Comparison of ENCODE assay signal across 15 cellular contexts in genomic region chr6:16621002-16621401, GRCh38.
"Had no signal": no experiment of that assay in that cellular context is flagged by ENCODE, and none has a peak within 500 bp of the region (broad histone marks: within the 10 kb centered on the region; RNA-seq: fewer than 3 reads in every experiment).

No MANE protein-coding gene starts in this region.

- H3K27ac Mint-ChIP-seq: activated naive CD8-positive, alpha-beta T cell treated with anti-CD3 and anti-CD28 coated beads for 36 hours had no signal

- H3K4me3 ChIP-seq: heart left ventricle, mucosa of descending colon, prostate gland, right lobe of liver, upper lobe of left lung had no signal

- ATAC-seq: heart left ventricle; mucosa of descending colon; naive thymus-derived CD8-positive, alpha-beta T cell; right lobe of liver; stimulated activated naive CD8-positive, alpha-beta T cell treated with anti-CD3 and anti-CD28 coated beads, Interleukin-15, Interleukin-2, amounts not matched to agents 100 U/mL and 50 U/mL, for 24 hours had no signal

- H3K27me3 Mint-ChIP-seq: activated naive CD8-positive, alpha-beta T cell treated with anti-CD3 and anti-CD28 coated beads for 36 hours; naive thymus-derived CD8-positive, alpha-beta T cell had no signal

- H3K27ac ChIP-seq: prostate gland, right lobe of liver, upper lobe of left lung, VCaP had no signal

- H3K9me3 Mint-ChIP-seq: naive thymus-derived CD8-positive, alpha-beta T cell had no signal

- H3K27me3 ChIP-seq: heart left ventricle, right lobe of liver, upper lobe of left lung had no signal

- H3K4me3 Mint-ChIP-seq: activated naive CD8-positive, alpha-beta T cell treated with anti-CD3 and anti-CD28 coated beads for 36 hours had no signal

- H3K9me3 ChIP-seq: heart left ventricle, mucosa of descending colon, prostate gland, right lobe of liver, upper lobe of left lung had no signal

- H3K36me3 ChIP-seq: heart left ventricle, prostate gland, right lobe of liver, upper lobe of left lung had no signal

- DNase-seq: activated CD4-positive, alpha-beta T cell treated with anti-CD3 and anti-CD28 coated beads for 48 hours; activated gamma-delta T cell treated with Interleukin-2 at 50 U/mL for 16 hours; activated naive CD8-positive, alpha-beta T cell treated with anti-CD3 and anti-CD28 coated beads for 36 hours; activated T-cell treated with anti-CD3 and anti-CD28 coated beads, Interleukin-2, amount 50 U/mL, for 48 hours; anterior cingulate cortex; heart left ventricle; mammary epithelial cell; mucosa of descending colon; naive thymus-derived CD8-positive, alpha-beta T cell; occipital lobe; right lobe of liver; stimulated activated naive CD8-positive, alpha-beta T cell treated with anti-CD3 and anti-CD28 coated beads, Interleukin-15, Interleukin-2, amounts not matched to agents 100 U/mL and 50 U/mL, for 24 hours; upper lobe of left lung had no signal
